22 cellular contexts compared by ENCODE assay signal in genomic region chr9:129778469-129778868, GRCh38. TPM values are rescaled to one million over a fixed set of nuclear protein-coding genes. Genes with fewer than 3 reads are reported as not detected.
"Had no signal": no experiment of that assay in that cellular context is flagged by ENCODE, and none has a peak within 500 bp of the region (broad histone marks: within the 10 kb centered on the region; RNA-seq: fewer than 3 reads in every experiment).

No MANE protein-coding gene starts in this region.

- H3K36me3 ChIP-seq: esophagus squamous epithelium, lower lobe of right lung, thyroid gland had no signal

- H3K4me3 Mint-ChIP-seq: activated naive CD4-positive, alpha-beta T cell treated with anti-CD3 and anti-CD28 coated beads, Interleukin-2, amount 50 U/mL, for 24 hours; dendritic cell treated with granulocyte-macrophage colony-stimulating factor and Interleukin-4, amounts not matched to agents 40 ng/mL and 50 ng/mL, for 4 days; mesothelial cell of epicardium; nephron; T-helper 17 cell had no signal

- H3K4me3 ChIP-seq: esophagus squamous epithelium, lower lobe of right lung, thyroid gland had no signal

- H3K9me3 ChIP-seq: esophagus squamous epithelium, lower lobe of right lung, thyroid gland had no signal

- ATAC-seq: left cardiac atrium, lower lobe of right lung, T-helper 17 cell had no signal

- H3K36me3 Mint-ChIP-seq: activated naive CD4-positive, alpha-beta T cell treated with anti-CD3 and anti-CD28 coated beads, Interleukin-2, amount 50 U/mL, for 24 hours; mesothelial cell of epicardium had no signal

- H3K27me3 Mint-ChIP-seq: activated naive CD4-positive, alpha-beta T cell treated with anti-CD3 and anti-CD28 coated beads, Interleukin-2, amount 50 U/mL, for 24 hours had no signal

- DNase-seq: activated CD4-positive, alpha-beta T cell treated with anti-CD3 and anti-CD28 coated beads for 1 hour; activated effector memory CD4-positive, alpha-beta T cell treated with anti-CD3 and anti-CD28 coated beads, Interleukin-2, amount 50 U/mL, for 16 hours; activated T-cell treated with anti-CD3 and anti-CD28 coated beads, Interleukin-2, amount 50 U/mL, for 72 hours; effector memory CD4-positive, alpha-beta T cell; esophagus squamous epithelium; left cardiac atrium; lower lobe of right lung; nucleus accumbens; retina; stimulated activated CD4-positive, alpha-beta T cell treated with anti-CD3 and anti-CD28 coated beads, Interleukin-12 subunit alpha, Interleukin-12 subunit beta, amount 100 ng/mL, for 4 hours; stimulated activated CD4-positive, alpha-beta T cell treated with anti-CD3 and anti-CD28 coated beads, Interleukin-1b, Interleukin-23, amount 100 ng/mL, for 48 hours; stimulated activated CD8-positive, alpha-beta memory T cell treated with anti-CD3 and anti-CD28 coated beads, Interleukin-4, amount 100 ng/mL, for 48 hours; stimulated activated naive CD4-positive, alpha-beta T cell treated with Interleukin-2 at 50 U/mL for 16 hours; T-helper 17 cell; thyroid gland had no signal

- H3K9me3 Mint-ChIP-seq: activated naive CD4-positive, alpha-beta T cell treated with anti-CD3 and anti-CD28 coated beads, Interleukin-2, amount 50 U/mL, for 24 hours; activated T-cell treated with anti-CD3 and anti-CD28 coated beads, Interleukin-2, amount 50 U/mL, for 72 hours; dendritic cell treated with granulocyte-macrophage colony-stimulating factor and Interleukin-4, amounts not matched to agents 40 ng/mL and 50 ng/mL, for 4 days; mesothelial cell of epicardium; nephron had no signal

- H3K27ac ChIP-seq: lower lobe of right lung, thyroid gland, VCaP had no signal

- H3K27ac Mint-ChIP-seq: activated naive CD4-positive, alpha-beta T cell treated with anti-CD3 and anti-CD28 coated beads, Interleukin-2, amount 50 U/mL, for 24 hours; activated T-cell treated with anti-CD3 and anti-CD28 coated beads, Interleukin-2, amount 50 U/mL, for 72 hours had no signal

RNA-seq across cellular contexts. Expression of gene PTGES, which starts 25.6 kb away (rescaled TPM):
- total RNA-seq: activated CD8-positive, alpha-beta memory T cell treated with anti-CD3 and anti-CD28 coated beads for 36 hours; endothelial cell of umbilical vein had no signal
- polyA plus RNA-seq: endothelial cell of umbilical vein had no signal
